Comparison of ENCODE assay signal across 21 cellular contexts in the genomic region with DNA sequence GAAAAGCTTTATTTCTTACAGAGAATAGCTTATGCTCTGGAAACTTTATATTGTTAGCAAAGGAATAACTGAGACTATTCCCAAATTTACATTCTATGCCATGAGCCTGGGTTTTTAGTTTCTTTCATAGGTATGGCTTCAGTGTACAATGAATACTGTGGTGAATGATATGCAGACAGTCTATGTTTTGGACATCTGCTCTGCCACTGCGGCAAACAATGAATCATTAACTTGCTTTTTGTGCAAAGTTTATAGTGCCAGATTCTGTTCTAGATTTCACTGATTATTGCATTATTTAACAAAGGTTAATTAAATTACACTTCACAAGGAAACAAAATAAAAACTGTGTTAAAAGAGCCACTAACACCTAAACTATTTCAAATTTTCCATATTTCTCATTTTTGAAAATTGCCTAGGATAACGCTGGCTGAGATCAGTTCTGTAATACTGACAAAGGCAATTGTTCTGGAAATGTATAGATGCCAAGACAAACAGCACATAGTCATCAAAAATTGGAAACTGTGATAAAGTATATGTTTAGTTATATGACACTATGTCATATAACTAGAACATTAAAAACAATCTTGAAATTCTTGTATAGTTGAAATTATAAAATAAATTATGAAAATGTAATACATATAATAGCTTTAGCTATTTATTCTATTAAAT.
DNase-seq lines count a peak whose midpoint lies in the region; FAIRE-seq and TF ChIP-seq lines count a peak whose summit lies in the region.
"Had no signal": no experiment of that assay in that cellular context is flagged by ENCODE, and none has a peak within 500 bp of the region (broad histone marks: within the 10 kb centered on the region; RNA-seq: fewer than 3 reads in every experiment).

No MANE protein-coding gene starts in this region.

- H4K20me1 ChIP-seq in Karpas-422 (ENCODE audit: insufficient read depth, low read depth, low read length) (no peaks in the 10 kb centered on the region), endothelial cell of umbilical vein (replicated peaks; ENCODE audit: control insufficient read depth, extremely low read depth, insufficient read depth, low read length) (no peaks in the 10 kb centered on the region), mammary epithelial cell (ENCODE audit: insufficient read depth, low read length) (no peaks in the 10 kb centered on the region)

- no peak for TF ChIP-seq CTCF in endothelial cell of umbilical vein (IDR thresholded peaks at IDR 0.05; ENCODE audit: extremely low read depth in 1 of 2, insufficient read depth in 1 of 2, low read depth in 1 of 2, low read length in 2 of 2)
- TF ChIP-seq CTCF in mammary epithelial cell (conservative IDR thresholded peaks at IDR 0.05 in 1 of 2, IDR thresholded peaks at IDR 0.05 in 1 of 2; ENCODE audit: extremely low read depth in 1 of 2, insufficient read depth in 1 of 2, low read depth in 1 of 2, low read length in 2 of 2) = no peak

- H3K27me3 ChIP-seq in Karpas-422 (ENCODE audit: low read length) = no peaks in the 10 kb centered on the region
- no peaks in the 10 kb centered on the region for H3K27me3 ChIP-seq in endothelial cell of umbilical vein (ENCODE audit: control insufficient read depth in 2 of 2, insufficient read depth in 2 of 2, low read length in 2 of 2)
- H3K27me3 ChIP-seq in small intestine (ENCODE audit: control insufficient read depth in 2 of 2, insufficient read depth in 2 of 2, low read length in 2 of 2) = no peaks in the 10 kb centered on the region
- no peaks in the 10 kb centered on the region for H3K27me3 ChIP-seq in mammary epithelial cell (ENCODE audit: insufficient read depth, low read length)
- H3K27me3 ChIP-seq: MG63 had no signal

- peak overlapping the region; percentile 89; the same call in 1 of the 2 replicates for H3K27ac ChIP-seq in Karpas-422 (ENCODE audit: low read length)
- peak overlapping the region; percentile 30 for H3K27ac ChIP-seq in endothelial cell of umbilical vein (ENCODE audit: insufficient read depth, low read depth, low read length)
- H3K27ac ChIP-seq in small intestine (ENCODE audit: low read depth in 1 of 2, low read length in 1 of 2) = no peak overlapping the region
- H3K27ac ChIP-seq in mammary epithelial cell (ENCODE audit: insufficient read depth, low read depth, low read length) = no peak overlapping the region
- H3K27ac ChIP-seq: 22Rv1, RWPE1, SK-N-MC had no signal

- no peak overlapping the region for H3K4me3 ChIP-seq in Karpas-422 (ENCODE audit: low read length)
- no peak overlapping the region for H3K4me3 ChIP-seq in endothelial cell of umbilical vein (replicated peaks in 1 of 3; ENCODE audit: insufficient read depth in 1 of 3, low read depth in 1 of 3, low read length in 3 of 3)
- no peak overlapping the region for H3K4me3 ChIP-seq in small intestine (ENCODE audit: low read depth in 1 of 2, low read length in 2 of 2)
- H3K4me3 ChIP-seq in mammary epithelial cell (replicated peaks in 1 of 3; ENCODE audit: insufficient read depth in 1 of 3, low read depth in 2 of 3, low read length in 3 of 3) = no peak overlapping the region
- H3K4me3 ChIP-seq: MG63, SK-N-MC had no signal

- no TSS peak for BruUV-seq in endothelial cell of umbilical vein (replicated peaks; lab: Mats Ljungman, UMichigan)
- no TSS peak for BruUV-seq in mammary epithelial cell (replicated peaks; lab: Mats Ljungman, UMichigan)

- peak; percentile 77 for FAIRE-seq in endothelial cell of umbilical vein (lab: Jason Lieb, UNC)
- peak; percentile 74 for FAIRE-seq in small intestine (lab: Jason Lieb, UNC)

- in situ Hi-C loops in mammary epithelial cell (cut with MboI; ENCODE audit: low sequenced_read_pairs in 2 of 2) = no loop called here

- H3K9ac ChIP-seq in Karpas-422 (ENCODE audit: low read length) = no peak overlapping the region
- H3K9ac ChIP-seq in endothelial cell of umbilical vein (replicated peaks; ENCODE audit: extremely low read depth, insufficient read depth, low read length) = no peak overlapping the region
- no peak overlapping the region for H3K9ac ChIP-seq in mammary epithelial cell (ENCODE audit: insufficient read depth, low read length)

- POLR2A ChIA-PET in endothelial cell of umbilical vein (lab: Charles Lee) = no interaction called here

- H3K9me2 ChIP-seq in Karpas-422 (replicated peaks; ENCODE audit: insufficient read depth, low read length) = no peaks in the 10 kb centered on the region

- H3K4me2 ChIP-seq in Karpas-422 (ENCODE audit: low read depth, low read length, poor library complexity, severe bottlenecking) (no peak overlapping the region), endothelial cell of umbilical vein (ENCODE audit: insufficient read depth, low read length) (no peak overlapping the region), mammary epithelial cell (ENCODE audit: insufficient read depth, low read depth, low read length) (no peak overlapping the region)

- CTCF ChIA-PET in endothelial cell of umbilical vein (lab: Charles Lee) (no interaction called here), mammary epithelial cell (lab: Charles Lee; ENCODE audit: low non-redundant PET) (no interaction called here)

- no peak for TF ChIP-seq POLR2A in endothelial cell of umbilical vein (IDR thresholded peaks at IDR 0.05; ENCODE audit: low read depth, low read length)

- peaks cover 39% of the 10 kb centered on the region for H3K4me1 ChIP-seq in Karpas-422 (ENCODE audit: low read length)
- H3K4me1 ChIP-seq in endothelial cell of umbilical vein (ENCODE audit: control insufficient read depth, extremely low read depth, insufficient read depth, low read length) = peaks cover 13% of the 10 kb centered on the region
- H3K4me1 ChIP-seq in small intestine (ENCODE audit: control insufficient read depth in 2 of 2, insufficient read depth in 1 of 2, low read depth in 1 of 2, low read length in 1 of 2) = no peaks in the 10 kb centered on the region
- no peaks in the 10 kb centered on the region for H3K4me1 ChIP-seq in mammary epithelial cell (ENCODE audit: insufficient read depth, low read length)

- H3K36me3 ChIP-seq in Karpas-422 (ENCODE audit: insufficient read depth, low read length) (peaks cover 61% of the 10 kb centered on the region), endothelial cell of umbilical vein (ENCODE audit: control insufficient read depth in 2 of 2, extremely low read depth in 1 of 2, insufficient read depth in 2 of 2, low read length in 2 of 2) (peaks cover 4 to 5% of the 10 kb centered on the region in 2 experiments), small intestine (ENCODE audit: control insufficient read depth in 2 of 2, insufficient read depth in 2 of 2, low read length in 2 of 2) (peaks cover 0 to 2% of the 10 kb centered on the region in 2 donors), mammary epithelial cell (ENCODE audit: insufficient read depth, low read length) (no peaks in the 10 kb centered on the region)
- H3K36me3 ChIP-seq: MG63 had no signal

- no peaks in the 10 kb centered on the region for H3K9me1 ChIP-seq in endothelial cell of umbilical vein (replicated peaks; ENCODE audit: control insufficient read depth, extremely low read depth, insufficient read depth, low read length)

- intact Hi-C loops in endothelial cell of umbilical vein (cut with micrococcal nuclease) = no loop called here
- intact Hi-C loops in mammary epithelial cell (cut with micrococcal nuclease) = no loop called here

- H3K79me2 ChIP-seq in Karpas-422 (ENCODE audit: low read length) (peaks cover 18% of the 10 kb centered on the region), endothelial cell of umbilical vein (ENCODE audit: control insufficient read depth, insufficient read depth, low read length) (no peaks in the 10 kb centered on the region), mammary epithelial cell (ENCODE audit: insufficient read depth, low read length) (no peaks in the 10 kb centered on the region)

- dilution Hi-C loops in endothelial cell of umbilical vein (cut with MboI; ENCODE audit: extremely low pct_ligation_motif_present, low sequenced_read_pairs) = no loop called here
- dilution Hi-C loops in mammary epithelial cell (cut with HindIII; ENCODE audit: low sequenced_read_pairs) = no loop called here

- WGBS in small intestine, 3 donors = 50 to 69% (median 68%) methylated on average over 2 of the region's 2 CpGs
- 94% methylated on average over 2 of the region's 2 CpGs for WGBS in mammary epithelial cell (ENCODE audit: low coverage, missing lambda C conversion rate)

- no peaks in the 10 kb centered on the region for H3K9me3 ChIP-seq in Karpas-422 (ENCODE audit: low read length)
- no peaks in the 10 kb centered on the region for H3K9me3 ChIP-seq in endothelial cell of umbilical vein (replicated peaks; ENCODE audit: control insufficient read depth, insufficient read depth, low read length)
- no peaks in the 10 kb centered on the region for H3K9me3 ChIP-seq in small intestine (ENCODE audit: control insufficient read depth, low read depth)
- no peaks in the 10 kb centered on the region for H3K9me3 ChIP-seq in mammary epithelial cell (replicated peaks; ENCODE audit: insufficient read depth, low read length)
- H3K9me3 ChIP-seq: MG63 had no signal

- H2AFZ ChIP-seq in Karpas-422 (ENCODE audit: low read length) (no peak overlapping the region), endothelial cell of umbilical vein (ENCODE audit: low read depth, low read length) (no peak overlapping the region), mammary epithelial cell (ENCODE audit: low read depth, low read length) (no peak overlapping the region)

- peak; percentile 13 for DNase-seq in DMS 273 (lab: John Stamatoyannopoulos, UW; ENCODE audit: unreplicated experiment)
- DNase-seq in DMS 273 treated with DMSO at 0.1 percent for 48 hours (lab: John Stamatoyannopoulos, UW) = no peak
- no peak for DNase-seq in Karpas-422
- DNase-seq in endothelial cell of umbilical vein (ENCODE audit: low read depth, low spot score) = peak; percentile 71
- DNase-seq in small intestine = no peak
- DNase-seq in mammary epithelial cell = no peak
- DNase-seq in SIG-M5 (lab: John Stamatoyannopoulos, UW) = no peak
- DNase-seq: ACHN, Calu3, KBM-7, MG63, NCI-H1105 treated with DMSO at 0.1 percent for 48 hours, NCI-H146, NCI-H2029, NCI-H226, NCI-H510A, NCI-H69, SHP77 had no signal

TF ChIP-seq in endothelial cell of umbilical vein, 7 proteins besides CTCF, POLR2A, EP300 and RAD21:
- no peak for TF ChIP-seq MAX (IDR thresholded peaks at IDR 0.05; ENCODE audit: insufficient read depth, insufficient read length)
- TF ChIP-seq MYC (IDR thresholded peaks at IDR 0.05; ENCODE audit: low read depth, low read length) = no peak
- TF ChIP-seq EZH2 (IDR thresholded peaks at IDR 0.05; ENCODE audit: borderline replicate concordance, low read depth, low read length, severe bottlenecking) = no peak
- no peak for TF ChIP-seq FOS (IDR thresholded peaks at IDR 0.05; ENCODE audit: borderline replicate concordance, insufficient read depth, low read length)
- no peak for TF ChIP-seq JUN (IDR thresholded peaks at IDR 0.05; ENCODE audit: borderline replicate concordance, insufficient read depth, insufficient read length, low read depth)
- no peak for TF ChIP-seq POLR2AphosphoS5 (IDR thresholded peaks at IDR 0.05; ENCODE audit: insufficient read depth, low read depth, low read length)
- no peak for TF ChIP-seq GATA2 (IDR thresholded peaks at IDR 0.05; ENCODE audit: insufficient read depth, insufficient read length, low read depth, low read length)

Comparison
In these comparisons a context has a peak if more than half of its experiments do, and no peak if none do; other contexts are left out.
1. DNase-seq: peak in DMS 273 (single experiment) and endothelial cell of umbilical vein (single experiment); none in DMS 273 treated with DMSO at 0.1 percent for 48 hours (single experiment), Karpas-422 (single experiment), small intestine (single experiment), mammary epithelial cell (single experiment) and SIG-M5 (single experiment).
2. H3K27ac ChIP-seq: peak in Karpas-422 (single experiment) and endothelial cell of umbilical vein (single experiment); none in small intestine (0 of 2) and mammary epithelial cell (single experiment).